Comparison of ENCODE assay signal across 20 cellular contexts in the genomic region with DNA sequence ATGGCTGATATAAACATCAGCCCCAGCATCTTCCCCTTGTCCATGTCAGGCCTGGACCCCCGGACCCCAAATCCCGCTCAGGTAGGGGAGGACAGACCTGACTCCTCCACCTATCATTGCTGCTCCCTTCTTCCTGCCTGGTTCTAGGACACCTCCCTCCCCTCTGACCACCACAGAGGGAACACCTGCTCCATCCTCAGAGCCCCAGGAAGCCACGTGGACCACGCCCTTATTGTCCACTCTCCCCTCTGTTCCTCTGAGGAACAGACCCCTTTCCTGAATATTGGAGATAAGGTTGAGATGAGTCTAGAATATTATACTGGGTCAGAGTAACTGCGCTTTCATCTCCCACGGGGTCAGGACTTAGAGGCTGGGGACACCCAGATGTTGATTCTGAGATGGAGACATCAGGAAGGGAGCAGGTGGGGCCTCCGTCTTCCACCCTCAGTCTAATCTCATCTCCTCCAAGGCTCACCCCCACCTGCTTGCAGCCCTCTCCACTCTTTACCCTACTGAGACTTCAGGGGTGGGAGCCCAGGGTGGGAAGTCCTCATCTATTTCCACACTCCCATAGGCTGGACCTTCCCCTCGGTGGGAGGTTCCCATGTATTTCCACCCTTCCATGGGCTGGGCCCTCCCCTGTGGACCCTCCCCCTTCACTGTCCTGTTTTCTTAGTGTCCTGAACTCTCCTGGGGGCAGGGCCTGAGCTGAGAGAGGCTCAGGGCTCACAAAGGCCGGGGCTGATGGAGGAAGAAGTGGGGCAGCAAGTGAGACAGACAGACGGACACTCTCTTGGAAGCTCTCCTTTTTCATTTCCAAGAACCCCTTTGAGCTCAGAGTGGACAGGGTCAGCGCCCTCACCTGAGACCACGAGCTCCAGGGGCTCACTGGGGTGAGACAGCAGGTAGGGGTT. TPM values are rescaled to one million over a fixed set of nuclear protein-coding genes. Genes with fewer than 3 reads are reported as not detected.
A peak's percentile ranks its signal among the peaks of the same experiment; 100 is the strongest.
DNase-seq lines count a peak whose midpoint lies in the region; ATAC-seq, FAIRE-seq and TF ChIP-seq lines count a peak whose summit lies in the region.
"Had no signal": no experiment of that assay in that cellular context is flagged by ENCODE, and none has a peak within 500 bp of the region (broad histone marks: within the 10 kb centered on the region; RNA-seq: fewer than 3 reads in every experiment).

No MANE protein-coding gene starts in this region.

- H3K4me1 ChIP-seq in mucosa of descending colon (ENCODE audit: low read depth), result no peaks in the 10 kb centered on the region
- H3K4me1 ChIP-seq: SJCRH30 had no signal

- TF ChIP-seq CTCF in coronary artery (IDR thresholded peaks at IDR 0.05) (no peak), mucosa of descending colon (IDR thresholded peaks at IDR 0.05) (no peak), D721Med (IDR thresholded peaks at IDR 0.05; ENCODE audit: insufficient read depth, missing control alignments) (no peak)

- no peaks in the 10 kb centered on the region for H3K9me3 Mint-ChIP-seq in activated naive CD8-positive, alpha-beta T cell treated with anti-CD3 and anti-CD28 coated beads, Interleukin-2, amount 10 ng/mL, durations not matched to agents 7 days and 5 days
- H3K9me3 Mint-ChIP-seq in activated naive CD8-positive, alpha-beta T cell treated with anti-CD3 and anti-CD28 coated beads for 36 hours, result no peaks in the 10 kb centered on the region

- H3K27ac Mint-ChIP-seq in activated naive CD8-positive, alpha-beta T cell treated with anti-CD3 and anti-CD28 coated beads, Interleukin-2, amount 10 ng/mL, durations not matched to agents 7 days and 5 days, result no peak overlapping the region
- no peak overlapping the region for H3K27ac Mint-ChIP-seq in activated naive CD8-positive, alpha-beta T cell treated with anti-CD3 and anti-CD28 coated beads for 36 hours

- no peaks in the 10 kb centered on the region for H3K36me3 ChIP-seq in mucosa of descending colon (ENCODE audit: low read depth)
- H3K36me3 ChIP-seq: SJCRH30 had no signal

- no peak overlapping the region for H3K4me3 ChIP-seq in coronary artery
- no peak overlapping the region for H3K4me3 ChIP-seq in mucosa of descending colon
- H3K4me3 ChIP-seq: GM23248, SJCRH30 had no signal

- H3K27ac ChIP-seq in coronary artery, result no peak overlapping the region
- H3K27ac ChIP-seq: C4-2B, GM23248, RWPE1, SJCRH30 had no signal

- peaks cover 25% of the 10 kb centered on the region for H3K27me3 Mint-ChIP-seq in activated naive CD8-positive, alpha-beta T cell treated with anti-CD3 and anti-CD28 coated beads, Interleukin-2, amount 10 ng/mL, durations not matched to agents 7 days and 5 days
- H3K27me3 Mint-ChIP-seq in activated naive CD8-positive, alpha-beta T cell treated with anti-CD3 and anti-CD28 coated beads for 36 hours, result peaks cover 8% of the 10 kb centered on the region

- H3K4me1 Mint-ChIP-seq in activated naive CD8-positive, alpha-beta T cell treated with anti-CD3 and anti-CD28 coated beads, Interleukin-2, amount 10 ng/mL, durations not matched to agents 7 days and 5 days, result no peaks in the 10 kb centered on the region
- H3K4me1 Mint-ChIP-seq in activated naive CD8-positive, alpha-beta T cell treated with anti-CD3 and anti-CD28 coated beads for 36 hours, result no peaks in the 10 kb centered on the region

- no peak for ATAC-seq in activated naive CD8-positive, alpha-beta T cell treated with anti-CD3 and anti-CD28 coated beads, Interleukin-2, amount 10 ng/mL, durations not matched to agents 7 days and 5 days (ENCODE audit: low read depth)
- ATAC-seq in mucosa of descending colon, result peak; percentile 11
- no peak for ATAC-seq in left ventricle myocardium superior

- intact Hi-C loops in mucosa of descending colon (cut with DNase I, micrococcal nuclease), result loop anchor here in 1 of 2 donors (10.0 kb wide), 1 partner anchor 59 kb away; no protein-coding TSS in a partner anchor
- intact Hi-C loops in left ventricle myocardium superior (cut with micrococcal nuclease), result no loop called here

- POLR2A ChIA-PET in activated naive CD8-positive, alpha-beta T cell treated with anti-CD3 and anti-CD28 coated beads, Interleukin-2, amount 10 ng/mL, durations not matched to agents 7 days and 5 days (lab: Charles Lee), result no interaction called here

- H3K4me3 Mint-ChIP-seq in activated naive CD8-positive, alpha-beta T cell treated with anti-CD3 and anti-CD28 coated beads, Interleukin-2, amount 10 ng/mL, durations not matched to agents 7 days and 5 days, result no peak overlapping the region
- H3K4me3 Mint-ChIP-seq in activated naive CD8-positive, alpha-beta T cell treated with anti-CD3 and anti-CD28 coated beads for 36 hours, result no peak overlapping the region

- no peaks in the 10 kb centered on the region for H3K36me3 Mint-ChIP-seq in activated naive CD8-positive, alpha-beta T cell treated with anti-CD3 and anti-CD28 coated beads, Interleukin-2, amount 10 ng/mL, durations not matched to agents 7 days and 5 days
- no peaks in the 10 kb centered on the region for H3K36me3 Mint-ChIP-seq in activated naive CD8-positive, alpha-beta T cell treated with anti-CD3 and anti-CD28 coated beads for 36 hours

- no peak for FAIRE-seq in D721Med (lab: Jason Lieb, UNC)

- peak; percentile 16 for DNase-seq in activated naive CD8-positive, alpha-beta T cell treated with anti-CD3 and anti-CD28 coated beads, Interleukin-2, amount 10 ng/mL, durations not matched to agents 7 days and 5 days
- no peak for DNase-seq in activated naive CD8-positive, alpha-beta T cell treated with anti-CD3 and anti-CD28 coated beads for 36 hours
- DNase-seq in coronary artery (ENCODE audit: low spot score) (peak; percentile 65), mucosa of descending colon (no peak), left ventricle myocardium superior (no peak), DMS 273 (lab: John Stamatoyannopoulos, UW; ENCODE audit: unreplicated experiment) (no peak), D721Med (ENCODE audit: insufficient read length, low spot score) (no peak), globus pallidus (ENCODE audit: low spot score) (no peak)
- DNase-seq: 8988T, GM23248, KBM-7, NCI-H1436, NCI-H2029 treated with DMSO at 0.1 percent for 48 hours, NCI-H2171 treated with DMSO at 0.1 percent for 48 hours, NCI-H748 treated with DMSO at 0.1 percent for 48 hours, OCI-M1, SJCRH30 had no signal

- H3K9me3 ChIP-seq in mucosa of descending colon, result no peaks in the 10 kb centered on the region
- H3K9me3 ChIP-seq: SJCRH30 had no signal

RNA-seq across cellular contexts. Expression of gene LILRA4, which starts 2.7 kb away (rescaled TPM):
- total RNA-seq in activated naive CD8-positive, alpha-beta T cell treated with anti-CD3 and anti-CD28 coated beads, Interleukin-2, amount 10 ng/mL, durations not matched to agents 7 days and 5 days, result not detected
- under 1 TPM in 1 of 2 experiments, not detected in 1; 0.40 TPM for total RNA-seq in activated naive CD8-positive, alpha-beta T cell treated with anti-CD3 and anti-CD28 coated beads for 36 hours
- total RNA-seq in mucosa of descending colon (not detected), left ventricle myocardium superior (not detected)
- total RNA-seq: GM23248, NCI-H460, SJCRH30 had no signal

RNA-seq across cellular contexts. Expression of gene LILRA5, which starts 23.3 kb away (rescaled TPM):
- not detected for total RNA-seq in activated naive CD8-positive, alpha-beta T cell treated with anti-CD3 and anti-CD28 coated beads, Interleukin-2, amount 10 ng/mL, durations not matched to agents 7 days and 5 days
- not detected for total RNA-seq in activated naive CD8-positive, alpha-beta T cell treated with anti-CD3 and anti-CD28 coated beads for 36 hours
- total RNA-seq in mucosa of descending colon, result 1 to 10 TPM in 2 of 3 donors, under 1 TPM in 1; 0.72 to 4.7 (median 1.8) TPM
- total RNA-seq in left ventricle myocardium superior, result 1.2 TPM
- total RNA-seq: GM23248, NCI-H460, SJCRH30 had no signal

RNA-seq across cellular contexts. Expression of gene LAIR1, which starts 28.5 kb away (rescaled TPM):
- 10 to 100 TPM; 75.0 to 79.2 TPM for total RNA-seq in activated naive CD8-positive, alpha-beta T cell treated with anti-CD3 and anti-CD28 coated beads, Interleukin-2, amount 10 ng/mL, durations not matched to agents 7 days and 5 days
- total RNA-seq in activated naive CD8-positive, alpha-beta T cell treated with anti-CD3 and anti-CD28 coated beads for 36 hours, result 10 to 100 TPM in 1 of 2 experiments, 1 to 10 TPM in 1; 9.0 to 10.1 TPM
- 10 to 100 TPM in 2 of 3 donors, 1 to 10 TPM in 1; 5.4 to 26.7 (median 17.1) TPM for total RNA-seq in mucosa of descending colon
- 5.9 TPM for total RNA-seq in left ventricle myocardium superior
- total RNA-seq: GM23248, NCI-H460, SJCRH30 had no signal

RNA-seq across cellular contexts. Expression of gene LILRB2, which starts 55.3 kb away (rescaled TPM):
- under 1 TPM; 0.55 to 0.57 TPM for total RNA-seq in activated naive CD8-positive, alpha-beta T cell treated with anti-CD3 and anti-CD28 coated beads, Interleukin-2, amount 10 ng/mL, durations not matched to agents 7 days and 5 days
- not detected for total RNA-seq in activated naive CD8-positive, alpha-beta T cell treated with anti-CD3 and anti-CD28 coated beads for 36 hours
- 1 to 10 TPM; 1.2 to 9.6 (median 4.7) TPM for total RNA-seq in mucosa of descending colon
- total RNA-seq in left ventricle myocardium superior, result 2.7 TPM
- total RNA-seq: GM23248, NCI-H460, SJCRH30 had no signal

Comparison
In these comparisons a context has a peak if more than half of its experiments do, and no peak if none do; other contexts are left out.
1. DNase-seq: peak in activated naive CD8-positive, alpha-beta T cell treated with anti-CD3 and anti-CD28 coated beads, Interleukin-2, amount 10 ng/mL, durations not matched to agents 7 days and 5 days (single experiment) and coronary artery (single experiment); none in activated naive CD8-positive, alpha-beta T cell treated with anti-CD3 and anti-CD28 coated beads for 36 hours (single experiment), mucosa of descending colon (0 of 3), left ventricle myocardium superior (single experiment), DMS 273 (single experiment), D721Med (single experiment) and globus pallidus (single experiment).